Comparison of ENCODE assay signal across 19 cellular contexts in genomic region chr20:10314198-10314597, GRCh38.
DNase-seq lines count a peak whose midpoint lies in the region; ATAC-seq and TF ChIP-seq lines count a peak whose summit lies in the region.
"Had no signal": no experiment of that assay in that cellular context is flagged by ENCODE, and none has a peak within 500 bp of the region (broad histone marks: within the 10 kb centered on the region; RNA-seq: fewer than 3 reads in every experiment).

No MANE protein-coding gene starts in this region.

- DNase-seq in NCI-H82 (lab: John Stamatoyannopoulos, UW): peak; percentile 17
- no peak for DNase-seq in NCI-H82 treated with DMSO at 0.1 percent for 48 hours (lab: John Stamatoyannopoulos, UW; ENCODE audit: unreplicated experiment)
- DNase-seq in brain pericyte (ENCODE audit: low read depth, low spot score): peak; percentile 77
- peak; percentile 60 for DNase-seq in hepatic stellate cell (ENCODE audit: low spot score)
- DNase-seq in activated CD4-positive, CD25-positive, alpha-beta regulatory T cell (lab: John Stamatoyannopoulos, UW): no peak
- DNase-seq in cerebellar cortex (ENCODE audit: low spot score): no peak
- DNase-seq in natural killer cell: no peak
- DNase-seq: activated CD4-positive, alpha-beta memory T cell treated with anti-CD3 and anti-CD28 coated beads for 36 hours; CD8-positive, alpha-beta memory T cell; effector memory CD4-positive, alpha-beta T cell; NCI-H1092; NK-92 treated with Interleukin-12 subunit alpha and Interleukin-12 subunit beta, amount 100 ng/mL, for 24 hours; SIG-M5; stimulated activated CD4-positive, alpha-beta T cell treated with anti-CD3 and anti-CD28 coated beads, Interleukin-4, amount 100 ng/mL, for 24 hours; T1000; upper lobe of left lung had no signal

- H3K4me1 Mint-ChIP-seq in natural killer cell: peaks cover 8 to 17% of the 10 kb centered on the region in 2 donors
- H3K4me1 Mint-ChIP-seq: CD8-positive, alpha-beta memory T cell; stimulated activated effector memory CD8-positive, alpha-beta T cell treated with anti-CD3 and anti-CD28 coated beads, Interleukin-12 subunit alpha, Interleukin-12 subunit beta, amount 100 ng/mL, for 72 hours had no signal

- peak overlapping the region; percentile 31 for H3K27ac ChIP-seq in temporal lobe (ENCODE audit: low read depth, low read length)
- H3K27ac ChIP-seq: 22Rv1, upper lobe of left lung had no signal

- H3K27ac Mint-ChIP-seq in natural killer cell: no peak overlapping the region
- H3K27ac Mint-ChIP-seq: activated CD4-positive, alpha-beta memory T cell treated with anti-CD3 and anti-CD28 coated beads for 36 hours; CD8-positive, alpha-beta memory T cell; stimulated activated effector memory CD8-positive, alpha-beta T cell treated with anti-CD3 and anti-CD28 coated beads, Interleukin-12 subunit alpha, Interleukin-12 subunit beta, amount 100 ng/mL, for 72 hours had no signal

- no peak for TF ChIP-seq CTCF in natural killer cell (IDR thresholded peaks at IDR 0.05)

- H3K9me3 Mint-ChIP-seq in natural killer cell: no peaks in the 10 kb centered on the region
- H3K9me3 Mint-ChIP-seq: activated CD4-positive, alpha-beta memory T cell treated with anti-CD3 and anti-CD28 coated beads for 36 hours; stimulated activated effector memory CD8-positive, alpha-beta T cell treated with anti-CD3 and anti-CD28 coated beads, Interleukin-12 subunit alpha, Interleukin-12 subunit beta, amount 100 ng/mL, for 72 hours had no signal

- intact Hi-C loops in natural killer cell (cut with micrococcal nuclease): no loop called here

- no peaks in the 10 kb centered on the region for H3K36me3 Mint-ChIP-seq in natural killer cell
- H3K36me3 Mint-ChIP-seq: activated CD4-positive, alpha-beta memory T cell treated with anti-CD3 and anti-CD28 coated beads for 36 hours; stimulated activated effector memory CD8-positive, alpha-beta T cell treated with anti-CD3 and anti-CD28 coated beads, Interleukin-12 subunit alpha, Interleukin-12 subunit beta, amount 100 ng/mL, for 72 hours had no signal

- no peak for ATAC-seq in natural killer cell
- ATAC-seq: stimulated activated effector memory CD8-positive, alpha-beta T cell treated with anti-CD3 and anti-CD28 coated beads, Interleukin-12 subunit alpha, Interleukin-12 subunit beta, amount 100 ng/mL, for 72 hours had no signal

- peaks cover 15 to 42% of the 10 kb centered on the region in 2 donors for H3K27me3 Mint-ChIP-seq in natural killer cell (ENCODE audit: low read depth in 2 of 2)

- H3K4me3 Mint-ChIP-seq in natural killer cell: no peak overlapping the region
- H3K4me3 Mint-ChIP-seq: activated CD4-positive, alpha-beta memory T cell treated with anti-CD3 and anti-CD28 coated beads for 36 hours; CD8-positive, alpha-beta memory T cell; stimulated activated effector memory CD8-positive, alpha-beta T cell treated with anti-CD3 and anti-CD28 coated beads, Interleukin-12 subunit alpha, Interleukin-12 subunit beta, amount 100 ng/mL, for 72 hours had no signal

Comparison
In these comparisons a context has a peak if more than half of its experiments do, and no peak if none do; other contexts are left out.
1. DNase-seq: peak in NCI-H82 (single experiment), brain pericyte (single experiment) and hepatic stellate cell (single experiment); none in NCI-H82 treated with DMSO at 0.1 percent for 48 hours (single experiment), activated CD4-positive, CD25-positive, alpha-beta regulatory T cell (0 of 4), cerebellar cortex (single experiment) and natural killer cell (single experiment).